Comparison of ENCODE assay signal across 1 cellular context in the genomic region with DNA sequence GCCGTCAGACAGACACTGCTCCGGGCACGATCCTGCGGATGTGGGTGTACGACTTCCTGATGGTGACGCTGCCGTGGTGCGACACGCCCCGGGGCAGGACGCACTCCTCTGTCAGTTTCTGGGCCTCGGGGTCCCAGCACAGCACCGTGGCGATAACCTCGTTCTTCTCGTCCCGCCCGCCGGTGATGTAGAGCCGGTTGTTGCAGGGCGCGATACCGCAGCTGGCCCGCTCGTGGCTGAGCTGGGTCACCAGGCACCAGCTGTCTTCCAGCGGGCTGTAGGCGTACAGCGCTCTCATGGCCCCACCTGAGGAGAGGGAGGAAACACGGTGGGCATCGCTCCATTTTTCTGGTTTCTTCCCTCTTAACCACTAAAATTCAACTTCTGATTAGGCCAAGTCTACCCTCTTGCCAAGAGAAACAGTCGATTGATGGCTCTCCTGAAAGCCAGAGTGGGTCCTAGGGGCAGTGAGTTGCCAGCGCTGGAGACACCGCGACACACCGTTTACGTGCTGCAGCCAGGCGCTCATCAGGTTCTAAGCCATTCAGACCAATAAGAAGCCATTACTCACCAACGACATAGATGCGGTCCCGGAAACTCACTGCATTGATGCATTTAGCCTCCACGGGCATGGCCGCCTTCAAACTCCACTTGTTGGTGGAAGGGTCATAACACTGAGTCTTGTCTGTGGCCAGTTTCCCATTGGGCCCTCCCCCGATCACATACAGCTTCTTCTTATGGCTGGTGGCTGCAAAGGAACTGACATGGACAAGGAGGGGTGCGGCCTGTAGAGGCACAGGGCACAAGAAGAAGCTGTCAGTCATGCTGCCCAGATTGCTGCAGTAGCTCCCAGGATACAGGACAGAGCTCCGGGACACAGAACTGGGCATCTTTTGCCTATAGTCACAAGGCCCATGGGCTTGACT.
TF ChIP-seq lines count a peak whose summit lies in the region.

No MANE protein-coding gene starts in this region.

TF ChIP-seq in WTC11, 78 proteins besides CTCF, POLR2A, EP300 and RAD21:
- no peak for TF ChIP-seq MYBL2 (CRISPR knock-in tag; IDR thresholded peaks at IDR 0.05)
- TF ChIP-seq PRRX2 (CRISPR knock-in tag; IDR thresholded peaks at IDR 0.05) = no peak
- no peak for TF ChIP-seq NR2C2 (CRISPR knock-in tag; IDR thresholded peaks at IDR 0.05)
- TF ChIP-seq TCF7 (CRISPR knock-in tag; IDR thresholded peaks at IDR 0.05; ENCODE audit: low read depth) = no peak
- TF ChIP-seq, protein P1, sequence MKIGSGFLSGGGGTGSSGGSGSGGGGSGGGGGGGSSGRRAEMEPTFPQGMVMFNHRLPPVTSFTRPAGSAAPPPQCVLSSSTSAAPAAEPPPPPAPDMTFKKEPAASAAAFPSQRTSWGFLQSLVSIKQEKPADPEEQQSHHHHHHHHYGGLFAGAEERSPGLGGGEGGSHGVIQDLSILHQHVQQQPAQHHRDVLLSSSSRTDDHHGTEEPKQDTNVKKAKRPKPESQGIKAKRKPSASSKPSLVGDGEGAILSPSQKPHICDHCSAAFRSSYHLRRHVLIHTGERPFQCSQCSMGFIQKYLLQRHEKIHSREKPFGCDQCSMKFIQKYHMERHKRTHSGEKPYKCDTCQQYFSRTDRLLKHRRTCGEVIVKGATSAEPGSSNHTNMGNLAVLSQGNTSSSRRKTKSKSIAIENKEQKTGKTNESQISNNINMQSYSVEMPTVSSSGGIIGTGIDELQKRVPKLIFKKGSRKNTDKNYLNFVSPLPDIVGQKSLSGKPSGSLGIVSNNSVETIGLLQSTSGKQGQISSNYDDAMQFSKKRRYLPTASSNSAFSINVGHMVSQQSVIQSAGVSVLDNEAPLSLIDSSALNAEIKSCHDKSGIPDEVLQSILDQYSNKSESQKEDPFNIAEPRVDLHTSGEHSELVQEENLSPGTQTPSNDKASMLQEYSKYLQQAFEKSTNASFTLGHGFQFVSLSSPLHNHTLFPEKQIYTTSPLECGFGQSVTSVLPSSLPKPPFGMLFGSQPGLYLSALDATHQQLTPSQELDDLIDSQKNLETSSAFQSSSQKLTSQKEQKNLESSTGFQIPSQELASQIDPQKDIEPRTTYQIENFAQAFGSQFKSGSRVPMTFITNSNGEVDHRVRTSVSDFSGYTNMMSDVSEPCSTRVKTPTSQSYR (CRISPR knock-in tag; IDR thresholded peaks at IDR 0.05) = no peak
- TF ChIP-seq GTF2I (CRISPR knock-in tag; conservative IDR thresholded peaks at IDR 0.05) = no peak
- TF ChIP-seq, protein P2, sequence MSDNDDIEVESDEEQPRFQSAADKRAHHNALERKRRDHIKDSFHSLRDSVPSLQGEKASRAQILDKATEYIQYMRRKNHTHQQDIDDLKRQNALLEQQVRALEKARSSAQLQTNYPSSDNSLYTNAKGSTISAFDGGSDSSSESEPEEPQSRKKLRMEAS (CRISPR knock-in tag; IDR thresholded peaks at IDR 0.05) = no peak
- no peak for TF ChIP-seq CBFB (CRISPR knock-in tag; IDR thresholded peaks at IDR 0.05; ENCODE audit: low read depth)
- TF ChIP-seq ZNF416 (CRISPR knock-in tag; IDR thresholded peaks at IDR 0.05) = no peak
- TF ChIP-seq, protein P3, sequence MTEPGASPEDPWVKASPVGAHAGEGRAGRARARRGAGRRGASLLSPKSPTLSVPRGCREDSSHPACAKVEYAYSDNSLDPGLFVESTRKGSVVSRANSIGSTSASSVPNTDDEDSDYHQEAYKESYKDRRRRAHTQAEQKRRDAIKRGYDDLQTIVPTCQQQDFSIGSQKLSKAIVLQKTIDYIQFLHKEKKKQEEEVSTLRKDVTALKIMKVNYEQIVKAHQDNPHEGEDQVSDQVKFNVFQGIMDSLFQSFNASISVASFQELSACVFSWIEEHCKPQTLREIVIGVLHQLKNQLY (CRISPR knock-in tag; IDR thresholded peaks at IDR 0.05) = no peak
- TF ChIP-seq, protein P4, sequence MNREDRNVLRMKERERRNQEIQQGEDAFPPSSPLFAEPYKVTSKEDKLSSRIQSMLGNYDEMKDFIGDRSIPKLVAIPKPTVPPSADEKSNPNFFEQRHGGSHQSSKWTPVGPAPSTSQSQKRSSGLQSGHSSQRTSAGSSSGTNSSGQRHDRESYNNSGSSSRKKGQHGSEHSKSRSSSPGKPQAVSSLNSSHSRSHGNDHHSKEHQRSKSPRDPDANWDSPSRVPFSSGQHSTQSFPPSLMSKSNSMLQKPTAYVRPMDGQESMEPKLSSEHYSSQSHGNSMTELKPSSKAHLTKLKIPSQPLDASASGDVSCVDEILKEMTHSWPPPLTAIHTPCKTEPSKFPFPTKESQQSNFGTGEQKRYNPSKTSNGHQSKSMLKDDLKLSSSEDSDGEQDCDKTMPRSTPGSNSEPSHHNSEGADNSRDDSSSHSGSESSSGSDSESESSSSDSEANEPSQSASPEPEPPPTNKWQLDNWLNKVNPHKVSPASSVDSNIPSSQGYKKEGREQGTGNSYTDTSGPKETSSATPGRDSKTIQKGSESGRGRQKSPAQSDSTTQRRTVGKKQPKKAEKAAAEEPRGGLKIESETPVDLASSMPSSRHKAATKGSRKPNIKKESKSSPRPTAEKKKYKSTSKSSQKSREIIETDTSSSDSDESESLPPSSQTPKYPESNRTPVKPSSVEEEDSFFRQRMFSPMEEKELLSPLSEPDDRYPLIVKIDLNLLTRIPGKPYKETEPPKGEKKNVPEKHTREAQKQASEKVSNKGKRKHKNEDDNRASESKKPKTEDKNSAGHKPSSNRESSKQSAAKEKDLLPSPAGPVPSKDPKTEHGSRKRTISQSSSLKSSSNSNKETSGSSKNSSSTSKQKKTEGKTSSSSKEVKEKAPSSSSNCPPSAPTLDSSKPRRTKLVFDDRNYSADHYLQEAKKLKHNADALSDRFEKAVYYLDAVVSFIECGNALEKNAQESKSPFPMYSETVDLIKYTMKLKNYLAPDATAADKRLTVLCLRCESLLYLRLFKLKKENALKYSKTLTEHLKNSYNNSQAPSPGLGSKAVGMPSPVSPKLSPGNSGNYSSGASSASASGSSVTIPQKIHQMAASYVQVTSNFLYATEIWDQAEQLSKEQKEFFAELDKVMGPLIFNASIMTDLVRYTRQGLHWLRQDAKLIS (CRISPR knock-in tag; IDR thresholded peaks at IDR 0.05; ENCODE audit: borderline replicate concordance) = no peak
